ENCODE assay signal across 1 cellular context in the genomic region with DNA sequence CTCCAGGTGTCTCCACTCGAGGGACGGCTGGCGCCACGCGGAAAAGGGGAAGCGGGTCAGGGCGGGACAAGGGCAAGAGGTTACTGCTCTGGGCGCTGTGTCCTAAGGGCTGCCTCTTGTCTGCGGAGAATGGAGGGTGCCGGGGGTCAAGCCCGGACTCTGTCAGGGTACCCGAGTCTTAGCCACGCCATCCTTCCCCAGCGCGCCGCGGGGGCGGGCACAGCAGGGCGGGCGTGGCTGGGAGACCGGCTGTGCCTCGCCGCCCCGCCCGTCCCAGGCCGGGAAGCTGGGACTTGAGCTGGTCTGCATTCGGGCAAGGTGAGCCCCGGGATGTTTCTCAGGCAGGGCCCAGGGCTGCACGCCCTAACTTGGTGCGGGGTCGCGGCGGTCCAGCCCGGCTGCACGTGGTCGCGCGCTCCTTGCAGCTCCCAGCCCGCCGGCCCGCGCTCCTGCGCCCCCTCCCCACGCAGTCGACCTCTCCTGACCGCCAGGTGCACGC.
TF ChIP-seq lines count a peak whose summit lies in the region.

No MANE protein-coding gene starts in this region.

TF ChIP-seq in GM12878, 131 proteins besides CTCF, POLR2A, EP300 and RAD21:
- no peak for TF ChIP-seq IKZF2 (IDR thresholded peaks at IDR 0.05)
- TF ChIP-seq EGR1 (IDR thresholded peaks at IDR 0.05; ENCODE audit: borderline replicate concordance in 1 of 2, low read depth in 2 of 2, low read length in 2 of 2): peak in 1 of 2 experiments; percentile 89; a peak in 2 of 3 replicates
- peak; percentile 17; the same call in 1 of the 2 replicates for TF ChIP-seq HDGF (IDR thresholded peaks at IDR 0.05)
- peak; percentile 63; the same call in 1 of the 2 replicates for TF ChIP-seq NR2F1 (conservative IDR thresholded peaks at IDR 0.05)
- TF ChIP-seq SKIL (IDR thresholded peaks at IDR 0.05; ENCODE audit: low read depth, poor library complexity, severe bottlenecking): no peak
- TF ChIP-seq NBN (IDR thresholded peaks at IDR 0.05): 0 out of 2 replicates have a peak, but pooled peaks have one; percentile 10
- peak in 1 of 2 experiments; percentile 3; a peak in 1 of 4 replicates for TF ChIP-seq BHLHE40 (IDR thresholded peaks at IDR 0.05; ENCODE audit: borderline replicate concordance in 1 of 2, low read depth in 2 of 2, low read length in 1 of 2)
- TF ChIP-seq ZNF24 (IDR thresholded peaks at IDR 0.05): no peak
- TF ChIP-seq SIN3A (IDR thresholded peaks at IDR 0.05; ENCODE audit: low read depth, low read length): no peak
- TF ChIP-seq SP1 (IDR thresholded peaks at IDR 0.05; ENCODE audit: low read depth, low read length): peak; percentile 4
- no peak for TF ChIP-seq PBX3 (IDR thresholded peaks at IDR 0.05; ENCODE audit: insufficient replicate concordance, low read depth, low read length)
- TF ChIP-seq NFIC (IDR thresholded peaks at IDR 0.05; ENCODE audit: low read depth, low read length): no peak
- no peak for TF ChIP-seq USF2 (IDR thresholded peaks at IDR 0.05; ENCODE audit: borderline replicate concordance, low read depth, low read length)
- no peak for TF ChIP-seq JUNB (IDR thresholded peaks at IDR 0.05)
- TF ChIP-seq GABPA (IDR thresholded peaks at IDR 0.05; ENCODE audit: low read depth): no peak
- peak; percentile 78; the same call in 1 of the 2 replicates for TF ChIP-seq SPI1 (IDR thresholded peaks at IDR 0.05; ENCODE audit: borderline replicate concordance, insufficient read depth, low read depth, low read length)
- TF ChIP-seq TCF12 (IDR thresholded peaks at IDR 0.05; ENCODE audit: low read depth, low read length): peak; percentile 57
- TF ChIP-seq, protein P1, sequence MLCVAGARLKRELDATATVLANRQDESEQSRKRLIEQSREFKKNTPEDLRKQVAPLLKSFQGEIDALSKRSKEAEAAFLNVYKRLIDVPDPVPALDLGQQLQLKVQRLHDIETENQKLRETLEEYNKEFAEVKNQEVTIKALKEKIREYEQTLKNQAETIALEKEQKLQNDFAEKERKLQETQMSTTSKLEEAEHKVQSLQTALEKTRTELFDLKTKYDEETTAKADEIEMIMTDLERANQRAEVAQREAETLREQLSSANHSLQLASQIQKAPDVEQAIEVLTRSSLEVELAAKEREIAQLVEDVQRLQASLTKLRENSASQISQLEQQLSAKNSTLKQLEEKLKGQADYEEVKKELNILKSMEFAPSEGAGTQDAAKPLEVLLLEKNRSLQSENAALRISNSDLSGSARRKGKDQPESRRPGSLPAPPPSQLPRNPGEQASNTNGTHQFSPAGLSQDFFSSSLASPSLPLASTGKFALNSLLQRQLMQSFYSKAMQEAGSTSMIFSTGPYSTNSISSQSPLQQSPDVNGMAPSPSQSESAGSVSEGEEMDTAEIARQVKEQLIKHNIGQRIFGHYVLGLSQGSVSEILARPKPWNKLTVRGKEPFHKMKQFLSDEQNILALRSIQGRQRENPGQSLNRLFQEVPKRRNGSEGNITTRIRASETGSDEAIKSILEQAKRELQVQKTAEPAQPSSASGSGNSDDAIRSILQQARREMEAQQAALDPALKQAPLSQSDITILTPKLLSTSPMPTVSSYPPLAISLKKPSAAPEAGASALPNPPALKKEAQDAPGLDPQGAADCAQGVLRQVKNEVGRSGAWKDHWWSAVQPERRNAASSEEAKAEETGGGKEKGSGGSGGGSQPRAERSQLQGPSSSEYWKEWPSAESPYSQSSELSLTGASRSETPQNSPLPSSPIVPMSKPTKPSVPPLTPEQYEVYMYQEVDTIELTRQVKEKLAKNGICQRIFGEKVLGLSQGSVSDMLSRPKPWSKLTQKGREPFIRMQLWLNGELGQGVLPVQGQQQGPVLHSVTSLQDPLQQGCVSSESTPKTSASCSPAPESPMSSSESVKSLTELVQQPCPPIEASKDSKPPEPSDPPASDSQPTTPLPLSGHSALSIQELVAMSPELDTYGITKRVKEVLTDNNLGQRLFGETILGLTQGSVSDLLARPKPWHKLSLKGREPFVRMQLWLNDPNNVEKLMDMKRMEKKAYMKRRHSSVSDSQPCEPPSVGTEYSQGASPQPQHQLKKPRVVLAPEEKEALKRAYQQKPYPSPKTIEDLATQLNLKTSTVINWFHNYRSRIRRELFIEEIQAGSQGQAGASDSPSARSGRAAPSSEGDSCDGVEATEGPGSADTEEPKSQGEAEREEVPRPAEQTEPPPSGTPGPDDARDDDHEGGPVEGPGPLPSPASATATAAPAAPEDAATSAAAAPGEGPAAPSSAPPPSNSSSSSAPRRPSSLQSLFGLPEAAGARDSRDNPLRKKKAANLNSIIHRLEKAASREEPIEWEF (IDR thresholded peaks at IDR 0.05; ENCODE audit: insufficient replicate concordance, low read depth, low read length): no peak
- TF ChIP-seq SUZ12 (IDR thresholded peaks at IDR 0.05; ENCODE audit: unreplicated experiment): no peak
- TF ChIP-seq KAT2A (conservative IDR thresholded peaks at IDR 0.05; ENCODE audit: control insufficient read depth, low read depth, low read length): no peak
- 0 out of 2 replicates have a peak, but pooled peaks have one; percentile 8 for TF ChIP-seq MXI1 (IDR thresholded peaks at IDR 0.05; ENCODE audit: low read depth, low read length)
- TF ChIP-seq PKNOX1 (IDR thresholded peaks at IDR 0.05): no peak
- TF ChIP-seq ZBED1 (IDR thresholded peaks at IDR 0.05; ENCODE audit: borderline replicate concordance): no peak
- TF ChIP-seq HSF1 (IDR thresholded peaks at IDR 0.05; ENCODE audit: low read depth, low read length): no peak
- TF ChIP-seq POLR2AphosphoS5 (IDR thresholded peaks at IDR 0.05; ENCODE audit: low read length): peak; percentile 60; the same call in 1 of the 2 replicates
